22 cellular contexts compared by ENCODE assay signal in the genomic region with DNA sequence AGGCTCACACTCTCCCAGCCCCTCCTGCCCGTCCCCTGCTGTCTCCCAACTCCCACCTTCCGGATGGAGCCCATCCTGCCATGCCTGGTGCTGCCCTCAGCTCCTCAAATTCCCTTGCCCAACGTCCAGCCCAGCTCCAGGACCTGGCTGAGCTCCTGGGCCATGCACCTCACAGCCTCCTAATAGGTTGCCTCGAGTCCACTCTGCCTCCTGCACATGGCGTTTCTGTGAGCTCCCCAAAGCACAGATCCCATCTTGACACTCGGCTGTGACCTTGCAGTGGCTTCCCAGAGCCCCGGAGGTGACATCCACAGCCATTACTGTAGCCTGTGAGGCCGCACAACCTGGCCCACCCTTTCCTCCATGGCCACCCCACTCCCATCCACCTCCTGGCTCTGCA.
"Had no signal": no experiment of that assay in that cellular context is flagged by ENCODE, and none has a peak within 500 bp of the region (broad histone marks: within the 10 kb centered on the region; RNA-seq: fewer than 3 reads in every experiment).

No MANE protein-coding gene starts in this region.

- ATAC-seq: effector memory CD8-positive, alpha-beta T cell; gastrocnemius medialis; natural killer cell; psoas muscle; right cardiac atrium had no signal

- FAIRE-seq: endometrium, keratinocyte, small intestine had no signal

- H3K36me3 Mint-ChIP-seq: memory B cell, natural killer cell had no signal

- H3K9me3 ChIP-seq: gastrocnemius medialis, psoas muscle, stomach, thyroid gland had no signal

- H3K27ac ChIP-seq: gastrocnemius medialis, psoas muscle, stomach, thyroid gland had no signal

- H3K4me3 Mint-ChIP-seq: effector memory CD8-positive, alpha-beta T cell; memory B cell; natural killer cell; neural crest cell had no signal

- H3K9me3 Mint-ChIP-seq: effector memory CD8-positive, alpha-beta T cell; memory B cell; natural killer cell; neural crest cell had no signal

- H3K27me3 ChIP-seq: gastrocnemius medialis, thyroid gland had no signal

- H3K4me3 ChIP-seq: gastrocnemius medialis, lung, psoas muscle, stomach, thyroid gland had no signal

- H3K27ac Mint-ChIP-seq: effector memory CD8-positive, alpha-beta T cell; memory B cell; natural killer cell had no signal

- H3K36me3 ChIP-seq: gastrocnemius medialis, stomach, thyroid gland had no signal

- H3K4me1 ChIP-seq: gastrocnemius medialis, psoas muscle, stomach, thyroid gland had no signal

- DNase-seq: cortex of kidney; effector memory CD8-positive, alpha-beta T cell; foreskin fibroblast; gastrocnemius medialis; natural killer cell; nucleus accumbens; psoas muscle; right cardiac atrium; small intestine; stimulated activated CD4-positive, alpha-beta T cell treated with anti-CD3 and anti-CD28 coated beads, Interleukin-12 subunit alpha, Interleukin-12 subunit beta, amount 100 ng/mL, for 4 hours; stimulated activated CD4-positive, alpha-beta T cell treated with anti-CD3 and anti-CD28 coated beads, Interleukin-1b, Interleukin-23, amount 100 ng/mL, for 48 hours; stimulated activated CD4-positive, alpha-beta T cell treated with anti-CD3 and anti-CD28 coated beads, Interleukin-4, amount 100 ng/mL, for 1 hour; stimulated activated CD8-positive, alpha-beta memory T cell treated with anti-CD3 and anti-CD28 coated beads, Interleukin-4, amount 100 ng/mL, for 48 hours; stimulated activated naive CD4-positive, alpha-beta T cell treated with Interleukin-2 at 50 U/mL for 16 hours; stomach; thyroid gland; trophoblast cell had no signal

- H3K4me1 Mint-ChIP-seq: memory B cell, natural killer cell, neural crest cell had no signal
